10 cellular contexts compared by ENCODE assay signal in genomic region chr10:80497187-80498038, GRCh38. TPM values are rescaled to one million over a fixed set of nuclear protein-coding genes. Genes with fewer than 3 reads are reported as not detected.
A peak's percentile ranks its signal among the peaks of the same experiment; 100 is the strongest.
DNase-seq lines count a peak whose midpoint lies in the region; FAIRE-seq and TF ChIP-seq lines count a peak whose summit lies in the region.
"Had no signal": no experiment of that assay in that cellular context is flagged by ENCODE, and none has a peak within 500 bp of the region (broad histone marks: within the 10 kb centered on the region; RNA-seq: fewer than 3 reads in every experiment).

No MANE protein-coding gene starts in this region.

- FAIRE-seq in keratinocyte (lab: Jason Lieb, UNC): no peak

- no peak overlapping the region for H3K4me3 ChIP-seq in keratinocyte (ENCODE audit: control insufficient read depth in 2 of 3, extremely low read depth in 1 of 3, insufficient read depth in 2 of 3, low read depth in 1 of 3, low read length in 3 of 3)
- H3K4me3 ChIP-seq in subcutaneous abdominal adipose tissue (ENCODE audit: low read depth in 1 of 5, low read length in 5 of 5): peak overlapping the region in 3 of 5 donors; percentile 5 to 23 (median 14)

- peak overlapping the region; percentile 67 for H3K9ac ChIP-seq in keratinocyte (ENCODE audit: control insufficient read depth, extremely low read depth, insufficient read depth, low read length)
- peak overlapping the region; percentile 21 to 75 (median 62) for H3K9ac ChIP-seq in subcutaneous abdominal adipose tissue (ENCODE audit: low read length in 5 of 5)

- no peak for TF ChIP-seq CTCF in keratinocyte (optimal IDR thresholded peaks at IDR 0.05 in 1 of 3, IDR thresholded peaks at IDR 0.05 in 1 of 3, conservative IDR thresholded peaks at IDR 0.05 in 1 of 3; ENCODE audit: extremely low read depth in 1 of 3, insufficient read depth in 2 of 3, low read length in 3 of 3)

- H3K4me1 ChIP-seq in keratinocyte (ENCODE audit: control insufficient read depth, extremely low read depth, insufficient read depth, low read length) (peaks cover 93% of the 10 kb centered on the region), subcutaneous abdominal adipose tissue (ENCODE audit: control insufficient read depth in 5 of 5, insufficient read depth in 5 of 5, low read length in 5 of 5) (peaks cover 60 to 98% (median 96%) of the 10 kb centered on the region in 5 donors)

- no peaks in the 10 kb centered on the region for H3K9me1 ChIP-seq in keratinocyte (ENCODE audit: control insufficient read depth, extremely low read depth, insufficient read depth, low read length)

- peak overlapping the region; percentile 89 for H3K27ac ChIP-seq in keratinocyte (ENCODE audit: control insufficient read depth, insufficient read depth, low read length)
- H3K27ac ChIP-seq in subcutaneous abdominal adipose tissue (ENCODE audit: low read depth, low read length): peak overlapping the region; percentile 92
- H3K27ac ChIP-seq: 22Rv1 had no signal

- peaks cover 8% of the 10 kb centered on the region for H4K20me1 ChIP-seq in keratinocyte (ENCODE audit: control insufficient read depth, extremely low read depth, insufficient read depth, low read length)

- H3K27me3 ChIP-seq in keratinocyte (ENCODE audit: control insufficient read depth, extremely low read depth, insufficient read depth, low read length) (no peaks in the 10 kb centered on the region), subcutaneous abdominal adipose tissue (ENCODE audit: control insufficient read depth in 5 of 5, insufficient read depth in 4 of 5, low read length in 5 of 5) (no peaks in the 10 kb centered on the region)

- H3K36me3 ChIP-seq in keratinocyte (ENCODE audit: control insufficient read depth in 2 of 2, extremely low read depth in 1 of 2, insufficient read depth in 2 of 2, low read length in 2 of 2) (peaks cover 12 to 20% of the 10 kb centered on the region in 2 experiments), subcutaneous abdominal adipose tissue (ENCODE audit: control insufficient read depth in 5 of 5, insufficient read depth in 5 of 5, low read length in 5 of 5) (peaks cover 0 to 14% (median 5%) of the 10 kb centered on the region in 5 donors)

- peaks cover 87% of the 10 kb centered on the region for H3K79me2 ChIP-seq in keratinocyte (ENCODE audit: control insufficient read depth, insufficient read depth, low read length)

- DNase-seq in DMS 273 (lab: John Stamatoyannopoulos, UW; ENCODE audit: unreplicated experiment) (peak; percentile 13), DMS 273 treated with DMSO at 0.1 percent for 48 hours (lab: John Stamatoyannopoulos, UW) (no peak), astrocyte of the hippocampus (ENCODE audit: low read depth, low spot score) (peak; percentile 42), keratinocyte (ENCODE audit: low read depth, low spot score) (no peak), cerebellar nuclear complex (lab: John Stamatoyannopoulos, UW) (no peak), putamen (ENCODE audit: low spot score) (no peak), germinal center (ENCODE audit: low spot score) (no peak)
- DNase-seq: T-helper 9 cell had no signal

- no peak overlapping the region for H2AFZ ChIP-seq in keratinocyte (ENCODE audit: control insufficient read depth, low read length)

- peak overlapping the region; percentile 22 for H3K4me2 ChIP-seq in keratinocyte (ENCODE audit: control insufficient read depth, extremely low read depth, insufficient read depth, low read depth, low read length)

- dilution Hi-C loops in keratinocyte (cut with MboI; ENCODE audit: extremely low pct_ligation_motif_present, low sequenced_read_pairs): no loop called here

- H3K9me3 ChIP-seq in keratinocyte (ENCODE audit: control insufficient read depth, low read depth, low read length) (no peaks in the 10 kb centered on the region), subcutaneous abdominal adipose tissue (ENCODE audit: control insufficient read depth in 5 of 5, low read length in 5 of 5) (no peaks in the 10 kb centered on the region)

RNA-seq across cellular contexts. Expression of gene SH2D4B, which starts 40.3 kb away (rescaled TPM):
- 0.03 to 0.42 TPM (median 0.22 TPM) in 3 replicates for polyA plus RNA-seq in keratinocyte
- polyA plus RNA-seq in keratinocyte (2011; ENCODE audit: low read depth): 0.16 TPM
- polyA plus RNA-seq in keratinocyte (2011; cell fraction: cytosol; rRNA removed): 0.09 and 0.24 TPM in 2 replicates
- 0.23 and 0.28 TPM in 2 replicates for polyA plus RNA-seq in keratinocyte (2011; cell fraction: nucleus; rRNA removed)
- 0.06 and 0.39 TPM in 2 replicates for polyA plus RNA-seq in keratinocyte (2012; ENCODE audit: low replicate concordance)
- 0.13 to 0.16 TPM in 2 of 3 replicates, not detected in the other for polyA minus RNA-seq in keratinocyte
- not detected for polyA minus RNA-seq in keratinocyte (2011; cell fraction: cytosol; rRNA and poly(A)+ RNA removed)
- polyA minus RNA-seq in keratinocyte (2011; cell fraction: nucleus; rRNA and poly(A)+ RNA removed): 0.32 and 0.70 TPM in 2 replicates

RNA-seq across cellular contexts. Expression of gene TSPAN14, which starts 43.3 kb away (rescaled TPM):
- 71.1 to 191 TPM (median 87.0 TPM) in 3 replicates for polyA plus RNA-seq in keratinocyte
- 24.8 TPM for polyA plus RNA-seq in keratinocyte (2011; ENCODE audit: low read depth)
- 64.9 and 73.6 TPM in 2 replicates for polyA plus RNA-seq in keratinocyte (2011; cell fraction: cytosol; rRNA removed)
- polyA plus RNA-seq in keratinocyte (2011; cell fraction: nucleus; rRNA removed): 286 and 296 TPM in 2 replicates
- 89.0 and 143 TPM in 2 replicates for polyA plus RNA-seq in keratinocyte (2012; ENCODE audit: low replicate concordance)
- 94.5 to 356 TPM (median 124 TPM) in 3 replicates for polyA minus RNA-seq in keratinocyte
- polyA minus RNA-seq in keratinocyte (2011; cell fraction: cytosol; rRNA and poly(A)+ RNA removed): 73.1 TPM
- 118 and 190 TPM in 2 replicates for polyA minus RNA-seq in keratinocyte (2011; cell fraction: nucleus; rRNA and poly(A)+ RNA removed)

Comparison
In these comparisons a context has a peak if more than half of its experiments do, and no peak if none do; other contexts are left out.
1. DNase-seq: peak in DMS 273 (single experiment) and astrocyte of the hippocampus (single experiment); none in DMS 273 treated with DMSO at 0.1 percent for 48 hours (single experiment), keratinocyte (single experiment), cerebellar nuclear complex (0 of 2), putamen (single experiment) and germinal center (single experiment).
2. H3K4me3 ChIP-seq: peak in subcutaneous abdominal adipose tissue (3 of 5); none in keratinocyte (0 of 3).